In genomic region chr2:147715807-147716206, GRCh38 we compare ENCODE assay signal across 19 cellular contexts.
DNase-seq lines count a peak whose midpoint lies in the region; ATAC-seq, FAIRE-seq and TF ChIP-seq lines count a peak whose summit lies in the region.
"Had no signal": no experiment of that assay in that cellular context is flagged by ENCODE, and none has a peak within 500 bp of the region (broad histone marks: within the 10 kb centered on the region; RNA-seq: fewer than 3 reads in every experiment).

No MANE protein-coding gene starts in this region.

- no peak overlapping the region for H3K18ac ChIP-seq in H9 (ENCODE audit: insufficient read length, low read depth, low read length)

- peak; percentile 68 for ATAC-seq in GM21360 (IDR thresholded peaks at IDR 0.05; ENCODE audit: unreplicated experiment)
- ATAC-seq in HG03095 (IDR thresholded peaks at IDR 0.05; ENCODE audit: unreplicated experiment) = peak; percentile 68
- no peak for ATAC-seq in HG02763 (IDR thresholded peaks at IDR 0.05; ENCODE audit: unreplicated experiment)
- ATAC-seq: T-helper 17 cell had no signal

- H2BK15ac ChIP-seq in H9 (ENCODE audit: low read depth, low read length) = no peak overlapping the region

- H2BK5ac ChIP-seq in H9 (ENCODE audit: insufficient read length, low read length) = no peak overlapping the region

- H2BK12ac ChIP-seq in H9 (ENCODE audit: insufficient read length, low read depth, low read length) = no peak overlapping the region

- in situ Hi-C loops in brain microvascular endothelial cell (cut with HindIII; ENCODE audit: low pct_ligation_motif_present, low sequenced_read_pairs) = no loop called here

- no peak overlapping the region for H4K91ac ChIP-seq in H9 (ENCODE audit: insufficient read length, low read depth, low read length)

- no peaks in the 10 kb centered on the region for H3K79me1 ChIP-seq in H9 (ENCODE audit: insufficient read depth, low read depth, low read length, poor library complexity, severe bottlenecking)

- H3K27ac Mint-ChIP-seq in astrocyte (ENCODE audit: unreplicated experiment) (no peak overlapping the region), H9 (0 out of 7 replicates have a peak overlapping the region, but pooled peaks of 1 of the 3 experiments have one; percentile 10)
- H3K27ac Mint-ChIP-seq: progenitor cell of endocrine pancreas, T-helper 17 cell had no signal

- H2AFZ ChIP-seq in astrocyte (ENCODE audit: low read depth, low read length) (no peak overlapping the region), H9 (ENCODE audit: low read length) (no peak overlapping the region)

- H3K9me3 ChIP-seq in astrocyte (ENCODE audit: insufficient read depth, low read depth, low read length) = no peaks in the 10 kb centered on the region
- no peaks in the 10 kb centered on the region for H3K9me3 ChIP-seq in H9 (ENCODE audit: control insufficient read depth, low read depth, low read length)
- H3K9me3 ChIP-seq: uterus had no signal

- H3K27me3 Mint-ChIP-seq in astrocyte (ENCODE audit: low read depth, unreplicated experiment) (no peaks in the 10 kb centered on the region), H9 (ENCODE audit: low read depth) (no peaks in the 10 kb centered on the region; the same call in 1 of the 2 replicates)
- H3K27me3 Mint-ChIP-seq: T-helper 17 cell had no signal

- no peaks in the 10 kb centered on the region for H4K20me1 ChIP-seq in astrocyte (ENCODE audit: insufficient read depth, low read length)
- H4K20me1 ChIP-seq in H9 (ENCODE audit: control insufficient read depth, insufficient read depth, insufficient read length) = no peaks in the 10 kb centered on the region

- H3K27ac ChIP-seq in astrocyte (ENCODE audit: low read depth, low read length) = no peak overlapping the region
- H3K27ac ChIP-seq in brain microvascular endothelial cell = no peak overlapping the region
- H3K27ac ChIP-seq in H9 (ENCODE audit: insufficient read length, low read depth, low read length) = no peak overlapping the region
- H3K27ac ChIP-seq: dorsolateral prefrontal cortex, uterus had no signal

- no peak overlapping the region for H3K56ac ChIP-seq in H9 (ENCODE audit: insufficient read length, low read depth, low read length)

- no peak overlapping the region for H4K5ac ChIP-seq in H9 (ENCODE audit: insufficient read length, low read depth, low read length)

- H3K23ac ChIP-seq in H9 (ENCODE audit: insufficient read length, low read depth, low read length) = no peak overlapping the region

- H3K14ac ChIP-seq in H9 (ENCODE audit: insufficient read depth, low read length) = no peak overlapping the region

- no peak overlapping the region for H3K4me3 Mint-ChIP-seq in astrocyte (ENCODE audit: unreplicated experiment)
- no peak overlapping the region for H3K4me3 Mint-ChIP-seq in H9
- H3K4me3 Mint-ChIP-seq: T-helper 17 cell had no signal

- no peak for TF ChIP-seq CTCF in GM12865 (IDR thresholded peaks at IDR 0.05; ENCODE audit: insufficient read depth, low read depth, low read length, missing control alignments)
- TF ChIP-seq CTCF in astrocyte (IDR thresholded peaks at IDR 0.05; ENCODE audit: insufficient read depth, low read depth, low read length) = no peak
- TF ChIP-seq CTCF in brain microvascular endothelial cell (IDR thresholded peaks at IDR 0.05; ENCODE audit: low read depth, low read length, missing control alignments) = no peak
- TF ChIP-seq CTCF in H9 (conservative IDR thresholded peaks at IDR 0.05) = no peak

- peaks cover 5% of the 10 kb centered on the region for H3K9me3 Mint-ChIP-seq in astrocyte (ENCODE audit: unreplicated experiment)
- H3K9me3 Mint-ChIP-seq in H9 = no peaks in the 10 kb centered on the region; a peak in 1 of 5 replicates

- H3K4me1 ChIP-seq in astrocyte (ENCODE audit: insufficient read depth, low read length) (no peaks in the 10 kb centered on the region), H9 (ENCODE audit: insufficient read depth, low read length) (no peaks in the 10 kb centered on the region)
- H3K4me1 ChIP-seq: uterus had no signal

- H4K8ac ChIP-seq in H9 (replicated peaks; ENCODE audit: insufficient read length, low read depth, low read length) = no peak overlapping the region

- no peak overlapping the region for H3K4ac ChIP-seq in H9 (ENCODE audit: low read depth, low read length)

- FAIRE-seq in astrocyte (lab: Jason Lieb, UNC) = no peak

- DNase-seq in GM12865 (ENCODE audit: low read depth) (peak; percentile 10), astrocyte (ENCODE audit: low read depth) (peak; percentile 80), H4 (ENCODE audit: low spot score) (no peak), brain microvascular endothelial cell (no peak), H9 (no peak)
- DNase-seq: activated CD4-positive, alpha-beta T cell treated with anti-CD3 and anti-CD28 coated beads, Interleukin-2, amount 50 U/mL, for 1 hour; DMS153; dorsolateral prefrontal cortex; foreskin fibroblast; IMR-90; midbrain; NCI-H1092 treated with DMSO at 0.1 percent for 48 hours; NCI-H446 treated with DMSO at 0.1 percent for 48 hours; T-helper 17 cell; uterus had no signal

- H3K4me2 ChIP-seq in astrocyte (ENCODE audit: low read length) (no peak overlapping the region), H9 (ENCODE audit: insufficient read depth, insufficient read length, low read length) (no peak overlapping the region)

- H2BK20ac ChIP-seq in H9 (ENCODE audit: low read depth, low read length, poor library complexity, severe bottlenecking) = no peak overlapping the region

- H3K36me3 ChIP-seq in astrocyte (ENCODE audit: insufficient read depth, low read length) (no peaks in the 10 kb centered on the region), brain microvascular endothelial cell (replicated peaks) (no peaks in the 10 kb centered on the region)
- H3K36me3 ChIP-seq: uterus had no signal

- H3K27me3 ChIP-seq in astrocyte (ENCODE audit: insufficient read depth, low read length) (no peaks in the 10 kb centered on the region), brain microvascular endothelial cell (replicated peaks) (no peaks in the 10 kb centered on the region), H9 (ENCODE audit: insufficient read depth, low read length) (no peaks in the 10 kb centered on the region)
- H3K27me3 ChIP-seq: uterus had no signal

- H3K36me3 Mint-ChIP-seq in astrocyte (ENCODE audit: low read depth, unreplicated experiment) (no peaks in the 10 kb centered on the region), H9 (ENCODE audit: insufficient read depth in 1 of 3, low read depth in 3 of 3) (no peaks in the 10 kb centered on the region)

- no peak overlapping the region for H3T11ph ChIP-seq in H9 (ENCODE audit: low read length)

- no peak overlapping the region for H2BK120ac ChIP-seq in H9 (ENCODE audit: low read depth, low read length, poor library complexity, severe bottlenecking)

- H3K4me3 ChIP-seq in GM12865 (ENCODE audit: low read depth, low read length) = no peak overlapping the region
- H3K4me3 ChIP-seq in astrocyte (ENCODE audit: insufficient read depth, low read depth, low read length) = no peak overlapping the region
- H3K4me3 ChIP-seq in brain microvascular endothelial cell (ENCODE audit: low read depth, low read length) = no peak overlapping the region
- H3K4me3 ChIP-seq: dorsolateral prefrontal cortex, uterus had no signal

- H2AK5ac ChIP-seq in H9 (ENCODE audit: insufficient read length, low read length) = no peak overlapping the region

- H3K9ac ChIP-seq in astrocyte (ENCODE audit: low read length) = no peak overlapping the region
- no peak overlapping the region for H3K9ac ChIP-seq in H9 (ENCODE audit: extremely low read depth, insufficient read length, low read length)

- H3K79me2 ChIP-seq in astrocyte (ENCODE audit: insufficient read depth, low read length) = no peaks in the 10 kb centered on the region
- no peaks in the 10 kb centered on the region for H3K79me2 ChIP-seq in H9 (ENCODE audit: insufficient read depth, low read length)

- no peaks in the 10 kb centered on the region for H3K23me2 ChIP-seq in H9 (ENCODE audit: insufficient read length, low read depth, low read length, poor library complexity, severe bottlenecking)

- H3K4me1 Mint-ChIP-seq in astrocyte (ENCODE audit: low read depth, unreplicated experiment) = peaks cover 15% of the 10 kb centered on the region
- no peaks in the 10 kb centered on the region for H3K4me1 Mint-ChIP-seq in H9
- H3K4me1 Mint-ChIP-seq: T-helper 17 cell had no signal

Comparison
In these comparisons a context has a peak if more than half of its experiments do, and no peak if none do; other contexts are left out.
1. DNase-seq: peak in GM12865 (single experiment) and astrocyte (single experiment); none in H4 (single experiment), brain microvascular endothelial cell (single experiment) and H9 (single experiment).